9 cellular contexts compared by ENCODE assay signal in genomic region chr4:158297866-158298265, GRCh38.
"Had no signal": no experiment of that assay in that cellular context is flagged by ENCODE, and none has a peak within 500 bp of the region (broad histone marks: within the 10 kb centered on the region; RNA-seq: fewer than 3 reads in every experiment).

No MANE protein-coding gene starts in this region.

- H3K27me3 Mint-ChIP-seq: IgD-negative memory B cell had no signal

- H3K27ac ChIP-seq: KMS-11 had no signal

- H2AFZ ChIP-seq: GM23338 had no signal

- H3K9ac ChIP-seq: KMS-11 had no signal

- H3K4me1 Mint-ChIP-seq: IgD-negative memory B cell had no signal

- H3K4me3 Mint-ChIP-seq: GM23338, H9, IgD-negative memory B cell had no signal

- H3K27ac Mint-ChIP-seq: GM23338, IgD-negative memory B cell had no signal

- H3K4me3 ChIP-seq: GM23338 had no signal

- H3K4me2 ChIP-seq: GM23338, KMS-11 had no signal

- H3K36me3 Mint-ChIP-seq: IgD-negative memory B cell had no signal

- FAIRE-seq: H1, H54, HepG2 had no signal

- DNase-seq: H9, HCEC 1CT, KBM-7 had no signal

- ATAC-seq: GM23338 had no signal
